ENCODE assay signal across 10 cellular contexts in genomic region chr12:46385439-46385838, GRCh38. TPM values are rescaled to one million over a fixed set of nuclear protein-coding genes. Genes with fewer than 3 reads are reported as not detected.
DNase-seq lines count a peak whose midpoint lies in the region; ATAC-seq, FAIRE-seq and TF ChIP-seq lines count a peak whose summit lies in the region.
"Had no signal": no experiment of that assay in that cellular context is flagged by ENCODE, and none has a peak within 500 bp of the region (broad histone marks: within the 10 kb centered on the region; RNA-seq: fewer than 3 reads in every experiment).

No MANE protein-coding gene starts in this region.

- H3K4me2 ChIP-seq in K562 (ENCODE audit: insufficient read depth, low read length), result peak overlapping the region; percentile 87

- H3K4me1 ChIP-seq in left ventricle myocardium inferior (peaks cover 65% of the 10 kb centered on the region), K562 (replicated peaks in 1 of 2; ENCODE audit: control insufficient read depth in 2 of 2, insufficient read depth in 2 of 2, low read length in 2 of 2) (peaks cover 13 to 49% of the 10 kb centered on the region in 2 experiments), mesodermal cell (ENCODE audit: control insufficient read depth, insufficient read depth, low read length, poor library complexity, severe bottlenecking) (peaks cover 48% of the 10 kb centered on the region)

- DNase-seq in left ventricle myocardium inferior, result no peak
- no peak for DNase-seq in left cardiac atrium
- DNase-seq in K562 (ENCODE audit: extremely low read depth in 1 of 4, low spot score in 3 of 4), result peak in 1 of 4 experiments; percentile 51
- DNase-seq in NCI-H446 (lab: John Stamatoyannopoulos, UW), result no peak
- DNase-seq in stimulated activated CD4-positive, alpha-beta T cell treated with anti-CD3 and anti-CD28 coated beads, Interleukin-1b, Interleukin-23, amount 100 ng/mL, for 48 hours, result no peak
- DNase-seq in NCI-H1436 treated with DMSO at 0.1 percent for 48 hours (lab: John Stamatoyannopoulos, UW), result no peak
- DNase-seq: NCI-H524 treated with DMSO at 0.1 percent for 48 hours had no signal

- no peaks in the 10 kb centered on the region for H3K9me3 ChIP-seq in left ventricle myocardium inferior (replicated peaks)
- H3K9me3 ChIP-seq in K562 (replicated peaks; ENCODE audit: control insufficient read depth, insufficient read depth, low read depth, low read length), result no peaks in the 10 kb centered on the region
- H3K9me3 ChIP-seq in mesodermal cell (ENCODE audit: control insufficient read depth, low read length), result no peaks in the 10 kb centered on the region

- H3K79me2 ChIP-seq in K562 (ENCODE audit: control insufficient read depth, insufficient read depth, low read length), result peaks cover 35% of the 10 kb centered on the region

- H3K27ac ChIP-seq in left ventricle myocardium inferior (replicated peaks) (peak overlapping the region; percentile 100), K562 (ENCODE audit: extremely low read depth, low read depth, low read length) (peak overlapping the region; percentile 97), mesodermal cell (ENCODE audit: low read depth, low read length, severe bottlenecking) (no peak overlapping the region)

- H3K36me3 ChIP-seq in left ventricle myocardium inferior (no peaks in the 10 kb centered on the region), K562 (ENCODE audit: control insufficient read depth, insufficient read depth, low read length) (no peaks in the 10 kb centered on the region), mesodermal cell (ENCODE audit: control insufficient read depth, insufficient read depth, low read length) (no peaks in the 10 kb centered on the region)

- POLR2A ChIA-PET in K562 (lab: Yijun Ruan, JAX), result interaction anchor here (4.7 kb wide), 1 partner anchor 14 kb away, joined by 26 read pairs; no protein-coding TSS in a partner anchor

- 14% methylated on average over 5 of the region's 5 CpGs for WGBS in K562 (ENCODE audit: insufficient coverage, low coverage, missing lambda C conversion rate)
- WGBS in mesodermal cell (ENCODE audit: insufficient coverage in 2 of 2), 2 experiments, result 55 to 69% methylated on average over 3 of the region's 5 CpGs

- CTCF ChIA-PET in K562 (lab: Yijun Ruan, JAX; ENCODE audit: low intra/inter-chr PET ratio), result interaction anchor here (0.6 kb wide), 1 partner anchor 290 kb away, joined by 3 read pairs; no protein-coding TSS in a partner anchor

- no peaks in the 10 kb centered on the region for H4K20me1 ChIP-seq in K562 (replicated peaks; ENCODE audit: control insufficient read depth, insufficient read depth, low read length)

- no peak for TF ChIP-seq POLR2A in K562 (conservative IDR thresholded peaks at IDR 0.05)

- H3K9ac ChIP-seq in K562 (ENCODE audit: insufficient read depth in 1 of 2, low read depth in 2 of 2, low read length in 2 of 2), result peak overlapping the region; percentile 89 to 92; a peak in 3 of 4 replicates

- FAIRE-seq in K562 (lab: Jason Lieb, UNC), result peak; percentile 51

- in situ Hi-C loops in K562 (cut with MboI), result no loop called here

- no peak for TF ChIP-seq CTCF in left ventricle myocardium inferior (IDR thresholded peaks at IDR 0.05; ENCODE audit: borderline replicate concordance)
- no peak for TF ChIP-seq CTCF in K562 (IDR thresholded peaks at IDR 0.05 in 2 of 3, conservative IDR thresholded peaks at IDR 0.05 in 1 of 3; ENCODE audit: insufficient read depth in 2 of 3, low read depth in 1 of 3, low read length in 3 of 3)

- ATAC-seq in left cardiac atrium, result no peak
- peak; percentile 9 for ATAC-seq in K562
- ATAC-seq in HG03159 (IDR thresholded peaks at IDR 0.05; ENCODE audit: unreplicated experiment), result no peak
- ATAC-seq: natural killer cell treated with Interleukin-12 subunit alpha and Interleukin-12 subunit beta and Interleukin-15 and Interleukin-18, amount 100 ng/mL, for 72 hours had no signal

- TF ChIP-seq RAD21 in K562 (CRISPR knock-in tag; conservative IDR thresholded peaks at IDR 0.05 in 1 of 2, IDR thresholded peaks at IDR 0.05 in 1 of 2), result no peak

- H3K27me3 ChIP-seq in left ventricle myocardium inferior (ENCODE audit: low read depth) (no peaks in the 10 kb centered on the region), K562 (ENCODE audit: control insufficient read depth in 2 of 2, insufficient read depth in 2 of 2, low read length in 2 of 2) (no peaks in the 10 kb centered on the region)

- BruUV-seq in K562 (replicated peaks; lab: Mats Ljungman, UMichigan), result no TSS peak

- peak overlapping the region; percentile 80 for H2AFZ ChIP-seq in K562 (ENCODE audit: low read depth, low read length)

- no peak for TF ChIP-seq EP300 in K562 (IDR thresholded peaks at IDR 0.05; ENCODE audit: low read length)

- intact Hi-C loops in left ventricle myocardium inferior (cut with micrococcal nuclease) (loop anchor here (10.0 kb wide), 1 partner anchor 169 kb away; no protein-coding TSS in a partner anchor), left cardiac atrium (cut with DNase I) (loop anchor here in 1 of 2 donors (10.0 kb wide), 1 partner anchor 49 kb away; no protein-coding TSS in a partner anchor), K562 (cut with micrococcal nuclease) (loop anchor here (10.0 kb wide), 1 partner anchor 139 kb away; no protein-coding TSS in a partner anchor)

- no peak overlapping the region for H3K4me3 ChIP-seq in left ventricle myocardium inferior
- H3K4me3 ChIP-seq in K562, result peak overlapping the region; percentile 65; the same call in 1 of the 2 replicates
- H3K4me3 ChIP-seq in mesodermal cell (ENCODE audit: extremely low read depth, insufficient read depth, low read length, poor library complexity, severe bottlenecking), result peak overlapping the region; percentile 71

- H3K9me1 ChIP-seq in K562 (ENCODE audit: control insufficient read depth, insufficient read depth, low read length), result peaks cover 2% of the 10 kb centered on the region

TF ChIP-seq in K562, 482 proteins besides CTCF, POLR2A, EP300 and RAD21 (continues in another document):
- TF ChIP-seq JUND (IDR thresholded peaks at IDR 0.05; ENCODE audit: borderline replicate concordance, low read depth, low read length) (no peak), JUND (tag; IDR thresholded peaks at IDR 0.05; ENCODE audit: borderline replicate concordance, low read depth, low read length) (no peak), ARNT (IDR thresholded peaks at IDR 0.05) (no peak), HSF4 (CRISPR knock-in tag; IDR thresholded peaks at IDR 0.05; ENCODE audit: borderline replicate concordance) (no peak), EP400 (IDR thresholded peaks at IDR 0.05) (no peak), BRD9 (IDR thresholded peaks at IDR 0.05; ENCODE audit: low read depth, partially characterized antibody) (peak; percentile 31), ZNF445 (CRISPR knock-in tag; IDR thresholded peaks at IDR 0.05; ENCODE audit: low read depth) (no peak), NELFE (IDR thresholded peaks at IDR 0.05; ENCODE audit: insufficient read depth, insufficient read length) (no peak), ZFPM2 (CRISPR knock-in tag; IDR thresholded peaks at IDR 0.05) (no peak), CREM (IDR thresholded peaks at IDR 0.05; ENCODE audit: low read depth) (no peak), ARHGAP35 (IDR thresholded peaks at IDR 0.05; ENCODE audit: partially characterized antibody) (no peak), ARID3A (IDR thresholded peaks at IDR 0.05; ENCODE audit: borderline replicate concordance, low read depth, low read length) (no peak), FOSL1 (tag; conservative IDR thresholded peaks at IDR 0.05) (no peak), NONO (IDR thresholded peaks at IDR 0.05; ENCODE audit: low read depth in 2 of 2, low read length in 1 of 2) (no peak)

RNA-seq across cellular contexts. Expression of gene SLC38A2, which starts 12.9 kb away (rescaled TPM):
- total RNA-seq in left ventricle myocardium inferior, result 129 TPM
- total RNA-seq in left cardiac atrium, result 100 to 1,000 TPM; 122 to 202 TPM
- total RNA-seq in K562 (2011; cell fraction: chromatin; rRNA removed; ENCODE audit: low replicate concordance), result 290 and 561 TPM in 2 replicates
- 141 TPM in 2 replicates for total RNA-seq in K562 (2011; cell fraction: nucleolus; rRNA removed)
- total RNA-seq in K562 (2011; cell fraction: nucleoplasm; rRNA removed), result 257 and 355 TPM in 2 replicates
- 176 and 194 TPM in 2 replicates for total RNA-seq in K562 (2014; rRNA removed)
- total RNA-seq in K562 (2014; rRNA removed; fragmentation: Illumina TruSeq; extraction: Trizol), result 227 and 308 TPM in 2 replicates
- total RNA-seq in K562 (2015; rRNA removed; fragmentation: Illumina TruSeq; extraction: Trizol), result 106 and 114 TPM in 2 replicates
- 249 and 292 TPM in 2 replicates for total RNA-seq in K562 (2021)
- 122 and 143 TPM in 2 replicates for polyA plus RNA-seq in K562 (2011; rRNA removed)
- polyA plus RNA-seq in K562 (2011; cell fraction: cytosol; rRNA removed), result 83.9 and 91.7 TPM in 2 replicates
- 241 and 296 TPM in 2 replicates for polyA plus RNA-seq in K562 (2011; cell fraction: nucleus; rRNA removed)
- 79.7 and 147 TPM in 2 replicates for polyA plus RNA-seq in K562 (2012)
- 180 and 209 TPM in 2 replicates for polyA plus RNA-seq in K562 (2014; fragmentation: Illumina TruSeq; extraction: Trizol)
- polyA plus RNA-seq in K562 (2014; fragmentation: Nextera tagmentation; extraction: Ambion mirVana), result 100 to 1,000 TPM in 1 of 2 experiments, 10 to 100 TPM in 1; 98.7 to 132 TPM
- 117 and 130 TPM in 2 replicates for polyA plus RNA-seq in K562 (2014; rRNA removed)
- polyA minus RNA-seq in K562 (2011; rRNA and poly(A)+ RNA removed), result 176 and 180 TPM in 2 replicates
- polyA minus RNA-seq in K562 (2011; cell fraction: cytosol; rRNA and poly(A)+ RNA removed), result 73.8 and 122 TPM in 2 replicates
- polyA minus RNA-seq in K562 (2011; cell fraction: nucleus; rRNA and poly(A)+ RNA removed), result 275 and 440 TPM in 2 replicates
- 343 TPM for polyA plus RNA-seq in mesodermal cell (2013, experiment 1 of 2)
- polyA plus RNA-seq in mesodermal cell (2013, experiment 2 of 2), result 332 TPM
